ENCODE assay signal across 1 cellular context in genomic region chr5:162128117-162128516, GRCh38.
A peak's percentile ranks its signal among the peaks of the same experiment; 100 is the strongest.
TF ChIP-seq lines count a peak whose summit lies in the region.

No MANE protein-coding gene starts in this region.

TF ChIP-seq in H1, 55 proteins besides CTCF, POLR2A, EP300 and RAD21 (continued from another document):
- no peak for TF ChIP-seq HDAC6 (IDR thresholded peaks at IDR 0.05; ENCODE audit: low read depth, low read length)
- 0 out of 2 replicates have a peak, but pooled peaks have one; percentile 22 for TF ChIP-seq JUND (IDR thresholded peaks at IDR 0.05; ENCODE audit: low read length)
